ENCODE assay signal across 8 cellular contexts in genomic region chr12:66169221-66170170, GRCh38. TPM values are rescaled to one million over a fixed set of nuclear protein-coding genes. Genes with fewer than 3 reads are reported as not detected.
DNase-seq lines count a peak whose midpoint lies in the region; ATAC-seq and TF ChIP-seq lines count a peak whose summit lies in the region.

TSS of gene TMBIM4 (minus strand) at chr12:66169996. CDS start at chr12:66169951, 45 bp downstream.

- intact Hi-C loops in activated CD4-positive, alpha-beta T cell treated with anti-CD3 and anti-CD28 coated beads, Interleukin-2, amount 10 ng/mL, durations not matched to agents 24 days and 14 days (cut with micrococcal nuclease): loop anchor here (1.0 to 5.0 kb wide), 5 partner anchors 19 to 133 kb away; partner anchors contain the start of genes HELB, IRAK3 and LLPH

- peak; percentile 86 for ATAC-seq in GM19328 (IDR thresholded peaks at IDR 0.05; ENCODE audit: unreplicated experiment)
- ATAC-seq in HG03520 (IDR thresholded peaks at IDR 0.05; ENCODE audit: unreplicated experiment): peak; percentile 84
- peak; percentile 97 for ATAC-seq in left lobe of liver

- DNase-seq in NCI-H526 treated with DMSO at 0.1 percent for 48 hours (lab: John Stamatoyannopoulos, UW) (peak; percentile 89), cortex of kidney (lab: John Stamatoyannopoulos, UW) (peak; percentile 54), left lobe of liver (ENCODE audit: low spot score) (peak; percentile 88)
- DNase-seq in activated CD4-positive, alpha-beta T cell treated with anti-CD3 and anti-CD28 coated beads, Interleukin-2, amount 10 ng/mL, durations not matched to agents 24 days and 14 days: peak; percentile 95
- peak; percentile 73 for DNase-seq in stimulated activated CD4-positive, alpha-beta T cell treated with anti-CD3 and anti-CD28 coated beads, Interleukin-2, amount 100 ng/mL, for 4 hours (ENCODE audit: low read depth)

- H3K9me3 Mint-ChIP-seq in activated CD4-positive, alpha-beta T cell treated with anti-CD3 and anti-CD28 coated beads, Interleukin-2, amount 10 ng/mL, durations not matched to agents 24 days and 14 days: peaks cover 11% of the 10 kb centered on the region

- peak within 1 kb of the TSS; percentile 87 for H3K27ac ChIP-seq in C4-2B

- H3K27me3 Mint-ChIP-seq in activated CD4-positive, alpha-beta T cell treated with anti-CD3 and anti-CD28 coated beads, Interleukin-2, amount 10 ng/mL, durations not matched to agents 24 days and 14 days: no peaks in the 10 kb centered on the region

- peaks cover 40% of the 10 kb centered on the region for H3K36me3 Mint-ChIP-seq in activated CD4-positive, alpha-beta T cell treated with anti-CD3 and anti-CD28 coated beads, Interleukin-2, amount 10 ng/mL, durations not matched to agents 24 days and 14 days (ENCODE audit: low read depth)

- H3K4me3 Mint-ChIP-seq in activated CD4-positive, alpha-beta T cell treated with anti-CD3 and anti-CD28 coated beads, Interleukin-2, amount 10 ng/mL, durations not matched to agents 24 days and 14 days: peak within 1 kb of the TSS; percentile 92

- TF ChIP-seq CTCF in C4-2B (conservative IDR thresholded peaks at IDR 0.05): peak; percentile 75

- H3K27ac Mint-ChIP-seq in activated CD4-positive, alpha-beta T cell treated with anti-CD3 and anti-CD28 coated beads, Interleukin-2, amount 10 ng/mL, durations not matched to agents 24 days and 14 days: peak within 1 kb of the TSS; percentile 100

- peaks cover 26% of the 10 kb centered on the region for H3K4me1 Mint-ChIP-seq in activated CD4-positive, alpha-beta T cell treated with anti-CD3 and anti-CD28 coated beads, Interleukin-2, amount 10 ng/mL, durations not matched to agents 24 days and 14 days

RNA-seq across cellular contexts. Expression of gene TMBIM4, which starts in this region (rescaled TPM):
- total RNA-seq in activated CD4-positive, alpha-beta T cell treated with anti-CD3 and anti-CD28 coated beads, Interleukin-2, amount 10 ng/mL, durations not matched to agents 24 days and 14 days: 58.0 and 60.9 TPM in 2 replicates
- 73.2 TPM for total RNA-seq in left lobe of liver

Comparison
In these comparisons a context has a peak if more than half of its experiments do, and no peak if none do; other contexts are left out.
1. Peak in every context shown above with its lines: DNase-seq, ATAC-seq and H3K27ac ChIP-seq.